Comparison of ENCODE assay signal across 8 cellular contexts in the genomic region with DNA sequence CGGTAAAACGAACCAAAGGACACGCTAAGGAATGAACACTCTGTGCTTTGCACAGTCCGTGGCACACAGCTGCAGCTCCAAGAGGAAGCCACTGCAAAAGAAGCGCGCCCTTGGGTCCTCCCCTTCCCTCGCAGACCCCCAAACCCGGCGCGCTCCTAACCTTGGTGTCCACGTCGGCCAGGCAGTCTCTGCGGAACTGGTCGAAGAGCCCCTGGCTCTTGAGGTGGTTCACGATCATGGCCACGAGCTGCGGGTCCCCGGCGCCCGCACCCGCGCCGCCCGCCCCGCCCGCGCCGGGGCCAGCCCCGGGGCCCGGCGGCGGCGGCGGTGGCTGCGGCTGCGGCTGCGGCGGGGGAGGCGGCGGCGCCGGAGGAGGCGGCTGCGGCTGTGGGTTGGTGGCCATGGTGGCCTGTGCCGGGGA. TPM values are rescaled to one million over a fixed set of nuclear protein-coding genes. Genes with fewer than 3 reads are reported as not detected.
DNase-seq lines count a peak whose midpoint lies in the region; ATAC-seq and TF ChIP-seq lines count a peak whose summit lies in the region.

No MANE protein-coding gene starts in this region.

- peak overlapping the region; percentile 94 to 100 (median 98) for H3K27ac Mint-ChIP-seq in CD8-positive, alpha-beta memory T cell
- H3K27ac Mint-ChIP-seq in activated T-cell treated with anti-CD3 and anti-CD28 coated beads, Interleukin-2, amount 50 U/mL, for 24 hours, result peak overlapping the region; percentile 98

- H3K4me1 Mint-ChIP-seq in CD8-positive, alpha-beta memory T cell, result peaks cover 55 to 63% (median 63%) of the 10 kb centered on the region in 3 donors
- H3K4me1 Mint-ChIP-seq in activated T-cell treated with anti-CD3 and anti-CD28 coated beads, Interleukin-2, amount 50 U/mL, for 24 hours (ENCODE audit: low read depth), result peaks cover 54% of the 10 kb centered on the region

- peak overlapping the region; percentile 82 for H3K4me3 ChIP-seq in CD8-positive, alpha-beta memory T cell (ENCODE audit: low read length)
- peak overlapping the region; percentile 86 for H3K4me3 ChIP-seq in HL-60 (replicated peaks; ENCODE audit: insufficient read depth, low read length)
- peak overlapping the region; percentile 86 for H3K4me3 ChIP-seq in skeletal muscle cell (ENCODE audit: low read depth, low read length)

- intact Hi-C loops in left cardiac atrium (cut with DNase I), result no loop called here

- ATAC-seq in GM19468 (IDR thresholded peaks at IDR 0.05; ENCODE audit: extremely low read depth, unreplicated experiment), result peak; percentile 3
- ATAC-seq in left cardiac atrium, result no peak
- no peak for ATAC-seq in HG02798 (IDR thresholded peaks at IDR 0.05; ENCODE audit: poor library complexity, unreplicated experiment)

- CTCF ChIA-PET in CD8-positive, alpha-beta memory T cell (lab: Charles Lee), result interaction anchor here (1.9 to 3.1 kb wide), 2 partner anchors 27 to 30 kb away, joined by 4 to 26 read pairs; no protein-coding TSS in a partner anchor

- no peak for TF ChIP-seq CTCF in HL-60 (IDR thresholded peaks at IDR 0.05; ENCODE audit: insufficient read depth, low read length)

- POLR2A ChIA-PET in CD8-positive, alpha-beta memory T cell (lab: Charles Lee), result interaction anchor here (2.4 kb wide), 1 partner anchor 27 kb away, joined by 9 read pairs; no protein-coding TSS in a partner anchor

- peak in 1 of 5 donors; percentile 60 for DNase-seq in CD8-positive, alpha-beta memory T cell
- DNase-seq in HL-60 (ENCODE audit: low read depth in 1 of 2, low spot score in 1 of 2) (peak in 1 of 2 experiments; percentile 30), left cardiac atrium (peak; percentile 28), skeletal muscle cell (ENCODE audit: low read depth) (no peak), amniotic stem cell (lab: John Stamatoyannopoulos, UW) (no peak)
- DNase-seq in activated T-cell treated with anti-CD3 and anti-CD28 coated beads, Interleukin-2, amount 50 U/mL, for 24 hours, result no peak

- no peaks in the 10 kb centered on the region for H3K36me3 ChIP-seq in CD8-positive, alpha-beta memory T cell (ENCODE audit: insufficient read depth, low read length)

- H3K36me3 Mint-ChIP-seq in CD8-positive, alpha-beta memory T cell, result peaks cover 0 to 20% (median 3%) of the 10 kb centered on the region in 3 donors
- H3K36me3 Mint-ChIP-seq in activated T-cell treated with anti-CD3 and anti-CD28 coated beads, Interleukin-2, amount 50 U/mL, for 24 hours (ENCODE audit: low read depth), result peaks cover 30% of the 10 kb centered on the region

- H3K4me1 ChIP-seq in CD8-positive, alpha-beta memory T cell (ENCODE audit: insufficient read depth, low read length), result peaks cover 33% of the 10 kb centered on the region

- H3K9me3 ChIP-seq in CD8-positive, alpha-beta memory T cell (ENCODE audit: low read length), result no peaks in the 10 kb centered on the region

- no peaks in the 10 kb centered on the region for H3K9me3 Mint-ChIP-seq in CD8-positive, alpha-beta memory T cell
- H3K9me3 Mint-ChIP-seq in activated T-cell treated with anti-CD3 and anti-CD28 coated beads, Interleukin-2, amount 50 U/mL, for 24 hours, result no peaks in the 10 kb centered on the region

- H3K27me3 ChIP-seq in CD8-positive, alpha-beta memory T cell (ENCODE audit: insufficient read depth, low read length, poor library complexity, severe bottlenecking), result no peaks in the 10 kb centered on the region
- no peaks in the 10 kb centered on the region for H3K27me3 ChIP-seq in HL-60 (ENCODE audit: insufficient read depth, poor library complexity, severe bottlenecking)

- H3K27me3 Mint-ChIP-seq in CD8-positive, alpha-beta memory T cell, result peaks cover 0 to 7% of the 10 kb centered on the region in 2 donors
- H3K27me3 Mint-ChIP-seq in activated T-cell treated with anti-CD3 and anti-CD28 coated beads, Interleukin-2, amount 50 U/mL, for 24 hours, result no peaks in the 10 kb centered on the region

- H3K27ac ChIP-seq in CD8-positive, alpha-beta memory T cell (ENCODE audit: low read depth, low read length), result peak overlapping the region; percentile 90
- H3K27ac ChIP-seq in HL-60 (replicated peaks), result peak overlapping the region; percentile 91

- peak overlapping the region; percentile 93 to 98 (median 96) for H3K4me3 Mint-ChIP-seq in CD8-positive, alpha-beta memory T cell
- H3K4me3 Mint-ChIP-seq in activated T-cell treated with anti-CD3 and anti-CD28 coated beads, Interleukin-2, amount 50 U/mL, for 24 hours, result peak overlapping the region; percentile 98

RNA-seq across cellular contexts. Expression of a gene that starts 0.3 kb away (rescaled TPM):
- 10 to 100 TPM; 35.1 to 37.1 TPM for total RNA-seq in CD8-positive, alpha-beta memory T cell
- polyA plus RNA-seq in CD8-positive, alpha-beta memory T cell, result 6.4 TPM
- total RNA-seq in left cardiac atrium, result 10 to 100 TPM; 19.4 to 20.2 TPM
